In genomic region chr5:176995896-176996767, GRCh38 we compare ENCODE assay signal across 1 cellular context.
TF ChIP-seq lines count a peak whose summit lies in the region.

No MANE protein-coding gene starts in this region.

TF ChIP-seq in GM12878, 131 proteins besides CTCF, POLR2A, EP300 and RAD21 (continued from another document):
- 0 out of 2 replicates have a peak, but pooled peaks have one; percentile 21 for TF ChIP-seq RELB (IDR thresholded peaks at IDR 0.05; ENCODE audit: low read depth)
- TF ChIP-seq RUNX3 (IDR thresholded peaks at IDR 0.05; ENCODE audit: low read length), result peak; percentile 64
- no peak for TF ChIP-seq ZNF207 (IDR thresholded peaks at IDR 0.05; ENCODE audit: borderline replicate concordance)
- no peak for TF ChIP-seq ATF3 (IDR thresholded peaks at IDR 0.05; ENCODE audit: borderline replicate concordance, extremely low read depth, low read depth, low read length)
- 0 out of 2 replicates have a peak, but pooled peaks have one; percentile 27 for TF ChIP-seq ATF2 (IDR thresholded peaks at IDR 0.05; ENCODE audit: low read length)
- 0 out of 2 replicates have a peak, but pooled peaks have one; percentile 31 for TF ChIP-seq MTA2 (IDR thresholded peaks at IDR 0.05; ENCODE audit: low read depth)
- no peak for TF ChIP-seq ZNF687 (IDR thresholded peaks at IDR 0.05)
- TF ChIP-seq HDAC2 (IDR thresholded peaks at IDR 0.05), result no peak
- 0 out of 2 replicates have a peak, but pooled peaks have one; percentile 32 for TF ChIP-seq ZNF384 (IDR thresholded peaks at IDR 0.05; ENCODE audit: borderline replicate concordance, low read depth, low read length)
- peak; percentile 47; the same call in 1 of the 2 replicates for TF ChIP-seq SPI1 (IDR thresholded peaks at IDR 0.05; ENCODE audit: borderline replicate concordance, insufficient read depth, low read depth, low read length)
- no peak for TF ChIP-seq ZBTB40 (IDR thresholded peaks at IDR 0.05; ENCODE audit: borderline replicate concordance)
- TF ChIP-seq IRF4 (IDR thresholded peaks at IDR 0.05; ENCODE audit: low read depth, low read length), result no peak
- TF ChIP-seq WRNIP1 (IDR thresholded peaks at IDR 0.05; ENCODE audit: borderline replicate concordance, low read depth, low read length), result no peak
- no peak for TF ChIP-seq MLLT1 (IDR thresholded peaks at IDR 0.05)
- 0 out of 2 replicates have a peak, but pooled peaks have one; percentile 38 for TF ChIP-seq MEF2A (IDR thresholded peaks at IDR 0.05; ENCODE audit: insufficient read depth, low read depth, low read length)
- no peak for TF ChIP-seq CHD4 (IDR thresholded peaks at IDR 0.05)
- no peak for TF ChIP-seq SREBF2 (IDR thresholded peaks at IDR 0.05; ENCODE audit: low read length)
- TF ChIP-seq HSF1 (IDR thresholded peaks at IDR 0.05; ENCODE audit: low read depth, low read length), result no peak
- peak; percentile 59; the same call in 1 of the 2 replicates for TF ChIP-seq CREB1 (IDR thresholded peaks at IDR 0.05; ENCODE audit: low read depth)
- no peak for TF ChIP-seq NR2C1 (IDR thresholded peaks at IDR 0.05)
- peak; percentile 7; the same call in 1 of the 2 replicates for TF ChIP-seq JUNB (IDR thresholded peaks at IDR 0.05)
